26 cellular contexts compared by ENCODE assay signal in the genomic region with DNA sequence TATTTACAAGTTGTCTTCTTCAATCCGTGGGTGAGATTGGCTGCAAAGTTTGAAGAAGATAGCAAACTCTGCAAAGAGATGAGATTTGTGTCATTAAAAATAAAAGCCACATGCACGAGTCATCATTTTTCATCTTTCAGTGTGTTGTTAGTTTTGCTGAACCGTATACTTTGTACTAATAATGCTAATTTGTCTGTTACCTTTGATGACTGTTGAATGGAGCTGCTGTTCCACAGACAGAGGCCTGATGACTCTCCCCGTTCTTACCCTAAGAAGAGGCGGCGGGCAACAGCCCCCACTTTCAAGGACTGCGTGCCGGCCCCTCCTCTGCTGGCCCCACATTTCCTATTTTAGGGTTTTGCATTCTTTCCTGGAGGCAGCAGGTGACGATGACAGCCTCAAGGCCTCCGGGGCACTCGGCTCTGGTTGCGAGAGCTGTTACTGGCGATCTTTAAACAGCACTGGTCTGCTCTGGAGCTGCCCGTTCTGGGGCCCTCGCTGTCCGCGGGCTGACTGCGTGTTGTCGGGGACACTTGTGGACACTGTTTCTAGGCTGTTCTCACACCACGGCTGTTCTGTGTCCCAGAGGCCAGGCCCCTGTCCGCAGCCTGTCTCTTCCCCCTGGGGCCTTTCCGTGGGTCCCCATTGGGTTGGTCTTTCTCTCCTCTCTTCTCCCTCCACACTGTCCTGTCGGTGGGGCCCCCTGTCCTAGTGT. TPM values are rescaled to one million over a fixed set of nuclear protein-coding genes. Genes with fewer than 3 reads are reported as not detected.
"Had no signal": no experiment of that assay in that cellular context is flagged by ENCODE, and none has a peak within 500 bp of the region (broad histone marks: within the 10 kb centered on the region; RNA-seq: fewer than 3 reads in every experiment).

No MANE protein-coding gene starts in this region.

- H3K4me1 Mint-ChIP-seq: activated CD4-positive, alpha-beta memory T cell treated with anti-CD3 and anti-CD28 coated beads, Interleukin-2, amount 10 ng/mL, durations not matched to agents 7 days and 5 days; activated naive CD8-positive, alpha-beta T cell treated with anti-CD3 and anti-CD28 coated beads, Interleukin-2, amount 50 U/mL, for 24 hours; activated T-helper 17 cell treated with anti-CD3 and anti-CD28 coated beads, Interleukin-2, amount 50 U/mL, for 72 hours; memory B cell; stimulated activated effector memory CD8-positive, alpha-beta T cell treated with anti-CD3 and anti-CD28 coated beads, Interleukin-12 subunit alpha, Interleukin-12 subunit beta, amount 100 ng/mL, for 72 hours had no signal

- H3K4me3 ChIP-seq: esophagus squamous epithelium, left lung, psoas muscle, right lobe of liver, thoracic aorta had no signal

- ATAC-seq: activated CD8-positive, alpha-beta memory T cell treated with anti-CD3 and anti-CD28 coated beads, Interleukin-2, amount 10 ng/mL, durations not matched to agents 7 days and 5 days; activated naive CD8-positive, alpha-beta T cell treated with anti-CD3 and anti-CD28 coated beads, Interleukin-2, amount 50 U/mL, for 24 hours; activated T-helper 17 cell treated with anti-CD3 and anti-CD28 coated beads, Interleukin-2, amount 50 U/mL, for 72 hours; left lung; psoas muscle; stimulated activated effector memory CD8-positive, alpha-beta T cell treated with anti-CD3 and anti-CD28 coated beads, Interleukin-12 subunit alpha, Interleukin-12 subunit beta, amount 100 ng/mL, for 72 hours had no signal

- DNase-seq: activated CD4-positive, alpha-beta memory T cell treated with anti-CD3 and anti-CD28 coated beads, Interleukin-2, amount 10 ng/mL, durations not matched to agents 7 days and 5 days; activated CD4-positive, alpha-beta T cell treated with anti-CD3 and anti-CD28 coated beads for 48 hours; activated CD4-positive, CD25-positive, alpha-beta regulatory T cell; activated CD8-positive, alpha-beta memory T cell treated with anti-CD3 and anti-CD28 coated beads, Interleukin-2, amount 10 ng/mL, durations not matched to agents 7 days and 5 days; activated naive CD4-positive, alpha-beta T cell treated with anti-CD3 and anti-CD28 coated beads for 36 hours; activated naive CD8-positive, alpha-beta T cell treated with anti-CD3 and anti-CD28 coated beads, Interleukin-2, amount 50 U/mL, for 24 hours; activated T-cell treated with anti-CD3 and anti-CD28 coated beads, Interleukin-2, amount 50 U/mL, for 1 hour; brain microvascular endothelial cell; effector CD4-positive, alpha-beta T cell; esophagus squamous epithelium; psoas muscle; small intestine; stimulated activated CD4-positive, alpha-beta T cell treated with anti-CD3 and anti-CD28 coated beads, Interleukin-4, amount 100 ng/mL, for 24 hours; T-helper 1 cell; T-helper 9 cell had no signal

- H3K27ac ChIP-seq: brain microvascular endothelial cell, esophagus squamous epithelium, left lung, psoas muscle, right lobe of liver, thoracic aorta had no signal

- H3K36me3 ChIP-seq: brain microvascular endothelial cell, esophagus squamous epithelium, left lung, right lobe of liver, thoracic aorta had no signal

- H3K27ac Mint-ChIP-seq: activated CD4-positive, alpha-beta memory T cell treated with anti-CD3 and anti-CD28 coated beads, Interleukin-2, amount 10 ng/mL, durations not matched to agents 7 days and 5 days; activated CD8-positive, alpha-beta memory T cell treated with anti-CD3 and anti-CD28 coated beads, Interleukin-2, amount 10 ng/mL, durations not matched to agents 7 days and 5 days; activated naive CD4-positive, alpha-beta T cell treated with anti-CD3 and anti-CD28 coated beads for 36 hours; activated naive CD8-positive, alpha-beta T cell treated with anti-CD3 and anti-CD28 coated beads, Interleukin-2, amount 50 U/mL, for 24 hours; activated T-helper 17 cell treated with anti-CD3 and anti-CD28 coated beads, Interleukin-2, amount 50 U/mL, for 72 hours; memory B cell; stimulated activated effector memory CD8-positive, alpha-beta T cell treated with anti-CD3 and anti-CD28 coated beads, Interleukin-12 subunit alpha, Interleukin-12 subunit beta, amount 100 ng/mL, for 72 hours had no signal

- H3K9me3 Mint-ChIP-seq: activated CD4-positive, alpha-beta memory T cell treated with anti-CD3 and anti-CD28 coated beads, Interleukin-2, amount 10 ng/mL, durations not matched to agents 7 days and 5 days; activated naive CD4-positive, alpha-beta T cell treated with anti-CD3 and anti-CD28 coated beads for 36 hours; activated naive CD8-positive, alpha-beta T cell treated with anti-CD3 and anti-CD28 coated beads, Interleukin-2, amount 50 U/mL, for 24 hours; activated T-helper 17 cell treated with anti-CD3 and anti-CD28 coated beads, Interleukin-2, amount 50 U/mL, for 72 hours; memory B cell; neural crest cell; stimulated activated effector memory CD8-positive, alpha-beta T cell treated with anti-CD3 and anti-CD28 coated beads, Interleukin-12 subunit alpha, Interleukin-12 subunit beta, amount 100 ng/mL, for 72 hours had no signal

- H3K27me3 ChIP-seq: right lobe of liver had no signal

- H3K36me3 Mint-ChIP-seq: activated CD8-positive, alpha-beta memory T cell treated with anti-CD3 and anti-CD28 coated beads, Interleukin-2, amount 10 ng/mL, durations not matched to agents 7 days and 5 days; memory B cell; stimulated activated effector memory CD8-positive, alpha-beta T cell treated with anti-CD3 and anti-CD28 coated beads, Interleukin-12 subunit alpha, Interleukin-12 subunit beta, amount 100 ng/mL, for 72 hours had no signal

- H3K4me3 Mint-ChIP-seq: activated CD4-positive, alpha-beta memory T cell treated with anti-CD3 and anti-CD28 coated beads, Interleukin-2, amount 10 ng/mL, durations not matched to agents 7 days and 5 days; activated CD8-positive, alpha-beta memory T cell treated with anti-CD3 and anti-CD28 coated beads, Interleukin-2, amount 10 ng/mL, durations not matched to agents 7 days and 5 days; activated naive CD4-positive, alpha-beta T cell treated with anti-CD3 and anti-CD28 coated beads for 36 hours; activated naive CD8-positive, alpha-beta T cell treated with anti-CD3 and anti-CD28 coated beads, Interleukin-2, amount 50 U/mL, for 24 hours; activated T-helper 17 cell treated with anti-CD3 and anti-CD28 coated beads, Interleukin-2, amount 50 U/mL, for 72 hours; memory B cell; neural crest cell; stimulated activated effector memory CD8-positive, alpha-beta T cell treated with anti-CD3 and anti-CD28 coated beads, Interleukin-12 subunit alpha, Interleukin-12 subunit beta, amount 100 ng/mL, for 72 hours had no signal

- H3K4me1 ChIP-seq: esophagus squamous epithelium, left lung, psoas muscle, right lobe of liver had no signal

- H3K9me3 ChIP-seq: esophagus squamous epithelium, left lung, psoas muscle, right lobe of liver, thoracic aorta had no signal

RNA-seq across cellular contexts. Expression of gene IRX4, which starts 46.4 kb away (rescaled TPM):
- total RNA-seq: activated CD4-positive, alpha-beta memory T cell treated with anti-CD3 and anti-CD28 coated beads, Interleukin-2, amount 10 ng/mL, durations not matched to agents 7 days and 5 days; activated CD8-positive, alpha-beta memory T cell treated with anti-CD3 and anti-CD28 coated beads, Interleukin-2, amount 10 ng/mL, durations not matched to agents 7 days and 5 days; activated naive CD4-positive, alpha-beta T cell treated with anti-CD3 and anti-CD28 coated beads for 36 hours; activated T-helper 17 cell treated with anti-CD3 and anti-CD28 coated beads, Interleukin-2, amount 50 U/mL, for 72 hours; aorta; left lung; mononuclear cell; osteocyte; right lobe of liver; thoracic aorta; ureter had no signal
- polyA plus RNA-seq: aorta had no signal
